1 cellular context compared by ENCODE assay signal in genomic region chr10:130493021-130493420, GRCh38.
TF ChIP-seq lines count a peak whose summit lies in the region.

No MANE protein-coding gene starts in this region.

TF ChIP-seq in H1, 55 proteins besides CTCF, POLR2A, EP300 and RAD21 (continued from another document):
- TF ChIP-seq CHD7 (IDR thresholded peaks at IDR 0.05; ENCODE audit: insufficient replicate concordance, low read length) (no peak), TAF7 (optimal IDR thresholded peaks at IDR 0.05; ENCODE audit: borderline replicate concordance, low read depth, low read length) (no peak), PHF8 (conservative IDR thresholded peaks at IDR 0.05; ENCODE audit: low read depth, low read length) (no peak), RFX5 (IDR thresholded peaks at IDR 0.05; ENCODE audit: borderline replicate concordance, low read depth, low read length) (no peak), JUN (IDR thresholded peaks at IDR 0.05; ENCODE audit: low read depth, low read length) (no peak), MAFK (IDR thresholded peaks at IDR 0.05; ENCODE audit: low read depth, low read length) (no peak), SIRT6 (IDR thresholded peaks at IDR 0.05; ENCODE audit: low read length) (no peak), SP2 (IDR thresholded peaks at IDR 0.05; ENCODE audit: low read length) (no peak), USF2 (IDR thresholded peaks at IDR 0.05; ENCODE audit: low read length) (no peak), BCL11A (IDR thresholded peaks at IDR 0.05; ENCODE audit: low read depth in 2 of 2, low read length in 2 of 2) (no peak), SP4 (IDR thresholded peaks at IDR 0.05; ENCODE audit: low read length) (no peak), TCF12 (IDR thresholded peaks at IDR 0.05; ENCODE audit: low read depth, low read length) (no peak), MAX (IDR thresholded peaks at IDR 0.05) (no peak), RNF2 (IDR thresholded peaks at IDR 0.05; ENCODE audit: borderline replicate concordance, low read depth, low read length, missing control alignments, poor library complexity, severe bottlenecking) (no peak), SRF (IDR thresholded peaks at IDR 0.05; ENCODE audit: low read depth, low read length) (no peak), EZH2 (IDR thresholded peaks at IDR 0.05; ENCODE audit: low read depth, low read length, severe bottlenecking) (no peak), TEAD4 (IDR thresholded peaks at IDR 0.05; ENCODE audit: low read depth, low read length) (no peak)
